In the genomic region with DNA sequence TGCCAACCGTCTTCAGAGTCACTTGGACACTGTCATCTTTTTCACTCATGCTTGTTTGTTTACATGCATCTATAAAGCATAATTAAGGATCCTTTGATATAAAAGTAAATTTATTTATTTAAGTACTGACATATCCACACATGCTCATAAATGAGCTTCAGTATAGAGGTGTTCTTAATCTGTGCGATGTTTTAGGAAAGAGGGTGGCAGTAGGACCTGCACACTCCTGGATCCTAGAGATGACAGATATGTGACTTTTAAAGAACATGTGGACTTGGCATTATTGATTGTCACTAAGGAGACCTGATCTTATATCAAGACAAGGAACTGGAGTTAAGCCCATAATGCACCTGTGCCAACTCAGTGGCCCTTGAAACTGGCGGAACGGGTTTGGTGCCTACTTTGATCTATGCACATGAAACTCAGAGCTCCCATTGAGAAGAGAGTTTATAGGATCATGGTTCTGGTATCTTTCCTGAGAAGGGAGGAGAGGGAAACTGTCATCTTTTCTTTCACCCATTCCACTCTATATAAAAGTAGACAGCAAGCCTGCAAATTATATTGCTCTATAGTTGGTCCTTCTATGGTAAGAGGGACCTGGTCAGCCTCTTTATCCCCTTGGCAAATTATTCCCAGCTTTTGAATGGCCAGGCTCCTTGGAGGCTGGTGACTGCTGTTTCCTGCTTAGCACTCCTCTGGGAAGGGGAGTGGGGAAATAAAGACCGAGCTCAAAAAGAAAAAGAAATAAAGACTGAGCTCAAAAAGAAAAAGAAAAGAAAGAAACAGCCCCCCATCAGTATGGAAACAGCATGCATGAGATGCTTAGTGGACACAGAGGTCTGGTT, we compare ENCODE assay signal across 25 cellular contexts. TPM values are rescaled to one million over a fixed set of nuclear protein-coding genes. Genes with fewer than 3 reads are reported as not detected.
DNase-seq lines count a peak whose midpoint lies in the region; ATAC-seq and TF ChIP-seq lines count a peak whose summit lies in the region.
"Had no signal": no experiment of that assay in that cellular context is flagged by ENCODE, and none has a peak within 500 bp of the region (broad histone marks: within the 10 kb centered on the region; RNA-seq: fewer than 3 reads in every experiment).

No MANE protein-coding gene starts in this region.

- H3K9me3 Mint-ChIP-seq in MCF 10A (ENCODE audit: unreplicated experiment) = peaks cover 11% of the 10 kb centered on the region
- H3K9me3 Mint-ChIP-seq in CD4-positive, alpha-beta memory T cell = peaks cover 2 to 20% (median 16%) of the 10 kb centered on the region in 8 donors

- H3K27ac ChIP-seq in breast epithelium (peak overlapping the region in 1 of 2 donors; percentile 50), ascending aorta (no peak overlapping the region)
- H3K27ac ChIP-seq in CD4-positive, alpha-beta memory T cell (ENCODE audit: low read depth, low read length) = no peak overlapping the region
- H3K27ac ChIP-seq: A549, brain microvascular endothelial cell, heart right ventricle had no signal

- no peak for ATAC-seq in HG03280 (IDR thresholded peaks at IDR 0.05; ENCODE audit: unreplicated experiment)
- ATAC-seq: A549; activated naive CD8-positive, alpha-beta T cell treated with anti-CD3 and anti-CD28 coated beads, Interleukin-2, amount 50 U/mL, for 24 hours; GM12878; heart right ventricle had no signal

- no peaks in the 10 kb centered on the region for H3K4me1 Mint-ChIP-seq in MCF 10A (ENCODE audit: insufficient read depth, unreplicated experiment)
- no peaks in the 10 kb centered on the region for H3K4me1 Mint-ChIP-seq in CD4-positive, alpha-beta memory T cell
- H3K4me1 Mint-ChIP-seq: activated CD4-positive, alpha-beta T cell treated with anti-CD3 and anti-CD28 coated beads, Interleukin-2, amount 10 ng/mL, durations not matched to agents 7 days and 5 days; activated naive CD8-positive, alpha-beta T cell treated with anti-CD3 and anti-CD28 coated beads, Interleukin-2, amount 50 U/mL, for 24 hours; immature natural killer cell had no signal

- no peaks in the 10 kb centered on the region for H3K36me3 ChIP-seq in breast epithelium
- H3K36me3 ChIP-seq in ascending aorta = no peaks in the 10 kb centered on the region
- no peaks in the 10 kb centered on the region for H3K36me3 ChIP-seq in CD4-positive, alpha-beta memory T cell (ENCODE audit: insufficient read depth, low read length)
- H3K36me3 ChIP-seq: brain microvascular endothelial cell, heart right ventricle had no signal

- intact Hi-C loops in breast epithelium (cut with DNase I; ENCODE audit: low total_unique reads) = no loop called here
- intact Hi-C loops in MCF 10A (cut with micrococcal nuclease) = no loop called here
- intact Hi-C loops in ascending aorta (cut with DNase I) = no loop called here
- intact Hi-C loops in CD4-positive, alpha-beta memory T cell (cut with micrococcal nuclease) = no loop called here

- H3K9me3 ChIP-seq in breast epithelium (peaks cover 0 to 8% of the 10 kb centered on the region in 2 donors), ascending aorta (peaks cover 0 to 15% of the 10 kb centered on the region in 2 donors)
- H3K9me3 ChIP-seq in CD4-positive, alpha-beta memory T cell (ENCODE audit: control insufficient read depth in 1 of 2, low read length in 2 of 2) = no peaks in the 10 kb centered on the region

- DNase-seq in breast epithelium (ENCODE audit: low spot score in 2 of 2) (peak; percentile 73 to 83), MCF 10A (ENCODE audit: unreplicated experiment) (no peak), NCI-H748 treated with DMSO at 0.1 percent for 48 hours (lab: John Stamatoyannopoulos, UW) (peak; percentile 34), left kidney (ENCODE audit: low read depth, low spot score) (peak; percentile 65), ureter (ENCODE audit: low spot score) (peak; percentile 78), ascending aorta (ENCODE audit: low spot score in 2 of 2) (no peak)
- DNase-seq in CD4-positive, alpha-beta memory T cell = no peak
- DNase-seq: activated CD4-positive, alpha-beta T cell treated with anti-CD3 and anti-CD28 coated beads, Interleukin-2, amount 10 ng/mL, durations not matched to agents 7 days and 5 days; activated CD8-positive, alpha-beta memory T cell treated with anti-CD3 and anti-CD28 coated beads, Interleukin-2, amount 50 U/mL, for 4 hours; activated naive CD8-positive, alpha-beta T cell treated with anti-CD3 and anti-CD28 coated beads, Interleukin-2, amount 50 U/mL, for 24 hours; brain microvascular endothelial cell; cortex of kidney; heart right ventricle; immature natural killer cell; Karpas-422; NCI-H1105; NCI-H774; nucleus accumbens; right cardiac atrium; SHP77 had no signal

- H3K27me3 ChIP-seq in breast epithelium (no peaks in the 10 kb centered on the region), ascending aorta (no peaks in the 10 kb centered on the region)
- no peaks in the 10 kb centered on the region for H3K27me3 ChIP-seq in CD4-positive, alpha-beta memory T cell (ENCODE audit: insufficient read depth, low read length)
- H3K27me3 ChIP-seq: brain microvascular endothelial cell, heart right ventricle had no signal

- no peak overlapping the region for H3K4me3 Mint-ChIP-seq in MCF 10A (ENCODE audit: unreplicated experiment)
- no peak overlapping the region for H3K4me3 Mint-ChIP-seq in CD4-positive, alpha-beta memory T cell
- H3K4me3 Mint-ChIP-seq: activated CD4-positive, alpha-beta T cell treated with anti-CD3 and anti-CD28 coated beads, Interleukin-2, amount 10 ng/mL, durations not matched to agents 7 days and 5 days; activated naive CD8-positive, alpha-beta T cell treated with anti-CD3 and anti-CD28 coated beads, Interleukin-2, amount 50 U/mL, for 24 hours; immature natural killer cell had no signal

- CTCF ChIA-PET in MCF 10A (lab: Yijun Ruan, JAX) = interaction anchor here (0.5 to 1.0 kb wide), 3 partner anchors 9 to 173 kb away, joined by 3 to 5 read pairs (median 4); no protein-coding TSS in a partner anchor
- CTCF ChIA-PET in CD4-positive, alpha-beta memory T cell (lab: Charles Lee; ENCODE audit: partially characterized antibody) = no interaction called here

- POLR2A ChIA-PET in MCF 10A (lab: Yijun Ruan, JAX) = interaction anchor here (0.6 to 0.9 kb wide), 3 partner anchors 9 to 266 kb away, joined by 3 to 5 read pairs (median 4); no protein-coding TSS in a partner anchor
- POLR2A ChIA-PET in CD4-positive, alpha-beta memory T cell (lab: Charles Lee; ENCODE audit: partially characterized antibody) = no interaction called here

- H3K4me1 ChIP-seq in breast epithelium = no peaks in the 10 kb centered on the region
- no peaks in the 10 kb centered on the region for H3K4me1 ChIP-seq in ascending aorta
- no peaks in the 10 kb centered on the region for H3K4me1 ChIP-seq in CD4-positive, alpha-beta memory T cell (ENCODE audit: insufficient read depth, low read length)
- H3K4me1 ChIP-seq: A549 had no signal

- no peak for TF ChIP-seq CTCF in breast epithelium (IDR thresholded peaks at IDR 0.05)
- no peak for TF ChIP-seq CTCF in MCF 10A (IDR thresholded peaks at IDR 0.05; ENCODE audit: unreplicated experiment)
- TF ChIP-seq CTCF in ascending aorta (IDR thresholded peaks at IDR 0.05) = no peak

- H3K4me3 ChIP-seq in breast epithelium (no peak overlapping the region), ascending aorta (no peak overlapping the region)
- no peak overlapping the region for H3K4me3 ChIP-seq in CD4-positive, alpha-beta memory T cell (ENCODE audit: low read length in 2 of 2)
- H3K4me3 ChIP-seq: A549, GM12878, heart right ventricle had no signal

- H3K27ac Mint-ChIP-seq in MCF 10A (ENCODE audit: low read depth, unreplicated experiment) = no peak overlapping the region
- H3K27ac Mint-ChIP-seq in CD4-positive, alpha-beta memory T cell = no peak overlapping the region
- H3K27ac Mint-ChIP-seq: activated CD4-positive, alpha-beta T cell treated with anti-CD3 and anti-CD28 coated beads, Interleukin-2, amount 10 ng/mL, durations not matched to agents 7 days and 5 days; activated naive CD8-positive, alpha-beta T cell treated with anti-CD3 and anti-CD28 coated beads, Interleukin-2, amount 50 U/mL, for 24 hours; activated T-helper 2 cell treated with anti-CD3 and anti-CD28 coated beads, Interferon-gamma antibody, Interleukin-2, Interleukin-4, amounts not matched to agents 10 μg/mL and 5 μg/mL and 100 μg/mL, durations not matched to agents 14 hours and 24 hours and 36 hours; immature natural killer cell had no signal

- TF ChIP-seq POLR2A in breast epithelium (IDR thresholded peaks at IDR 0.05) = no peak

- no peaks in the 10 kb centered on the region for H3K27me3 Mint-ChIP-seq in MCF 10A (ENCODE audit: insufficient read depth, unreplicated experiment)
- H3K27me3 Mint-ChIP-seq in CD4-positive, alpha-beta memory T cell = peaks cover 5 to 6% of the 10 kb centered on the region in 2 donors
- H3K27me3 Mint-ChIP-seq: activated CD4-positive, alpha-beta T cell treated with anti-CD3 and anti-CD28 coated beads, Interleukin-2, amount 10 ng/mL, durations not matched to agents 7 days and 5 days; activated naive CD8-positive, alpha-beta T cell treated with anti-CD3 and anti-CD28 coated beads, Interleukin-2, amount 50 U/mL, for 24 hours had no signal

- H3K36me3 Mint-ChIP-seq in MCF 10A (ENCODE audit: insufficient read depth, unreplicated experiment) = no peaks in the 10 kb centered on the region
- H3K36me3 Mint-ChIP-seq in CD4-positive, alpha-beta memory T cell = no peaks in the 10 kb centered on the region

- no TSS peak for BruUV-seq in MCF 10A (replicated peaks; lab: Mats Ljungman, UMichigan)

RNA-seq across cellular contexts. Expression of a gene that starts 57.8 kb away (rescaled TPM):
- 100 to 1,000 TPM; 179 to 225 (median 222) TPM for total RNA-seq in breast epithelium
- 3.7 and 3.9 TPM in 2 replicates for total RNA-seq in MCF 10A (2022)
- 65.4 TPM for total RNA-seq in ureter
- 116 TPM for total RNA-seq in ascending aorta
- under 1 TPM; 0.23 to 0.42 TPM for total RNA-seq in CD4-positive, alpha-beta memory T cell
- not detected for polyA plus RNA-seq in CD4-positive, alpha-beta memory T cell
- total RNA-seq: T-helper 1 cell treated with Interleukin-12 subunit alpha and Interleukin-12 subunit beta and Interleukin-4 antibody, amounts not matched to agents 30 ng/mL and 1 ng/mL, for 36 hours had no signal
- polyA plus RNA-seq: GM12878, immature natural killer cell had no signal

Comparison
In these comparisons a context has a peak if more than half of its experiments do, and no peak if none do; other contexts are left out.
1. DNase-seq: peak in breast epithelium (2 of 2), NCI-H748 treated with DMSO at 0.1 percent for 48 hours (single experiment), left kidney (single experiment) and ureter (single experiment); none in MCF 10A (single experiment), ascending aorta (0 of 2) and CD4-positive, alpha-beta memory T cell (0 of 5).
2. RNA of a gene that starts 57.8 kb away (total RNA-seq): 179 to 225 TPM in breast epithelium, 116 TPM in ascending aorta (single experiment) and 65.4 TPM in ureter (single experiment); 3.7 to 3.9 TPM in MCF 10A and 0.23 to 0.42 TPM in CD4-positive, alpha-beta memory T cell; every median in the first group is over 10 times any median in the second.